9 cellular contexts compared by ENCODE assay signal in the genomic region with DNA sequence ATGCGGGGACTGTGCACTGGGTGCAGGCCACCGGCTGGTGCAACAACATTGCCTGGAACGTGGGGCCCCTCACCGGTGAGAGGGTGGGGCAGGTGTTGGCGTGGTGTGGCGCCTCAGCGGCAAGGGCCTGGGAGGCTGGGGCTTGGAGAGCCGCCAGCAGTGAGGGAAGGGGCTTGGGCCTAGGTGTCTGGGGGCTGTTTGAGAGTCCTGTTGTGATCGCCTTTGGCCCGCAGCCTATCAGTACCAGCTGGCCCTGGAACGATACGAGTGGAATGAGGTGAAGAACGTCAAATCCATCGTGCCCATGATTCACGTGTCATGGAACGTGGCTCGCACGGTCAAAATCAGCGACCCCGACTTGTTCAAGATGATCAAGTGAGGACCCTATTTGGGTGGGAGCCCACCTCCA. TPM values are rescaled to one million over a fixed set of nuclear protein-coding genes. Genes with fewer than 3 reads are reported as not detected.
DNase-seq lines count a peak whose midpoint lies in the region; ATAC-seq and TF ChIP-seq lines count a peak whose summit lies in the region.
"Had no signal": no experiment of that assay in that cellular context is flagged by ENCODE, and none has a peak within 500 bp of the region (broad histone marks: within the 10 kb centered on the region; RNA-seq: fewer than 3 reads in every experiment).

No MANE protein-coding gene starts in this region.

- no peaks in the 10 kb centered on the region for H3K9me3 ChIP-seq in hepatocyte (ENCODE audit: low read depth)
- H3K9me3 ChIP-seq: body of pancreas had no signal

- H3K4me3 Mint-ChIP-seq in activated naive CD4-positive, alpha-beta T cell treated with anti-CD3 and anti-CD28 coated beads, Interleukin-2, amount 50 U/mL, for 24 hours, result peak overlapping the region; percentile 82
- no peak overlapping the region for H3K4me3 Mint-ChIP-seq in activated B cell treated with CpG ODN at 0.5 μM for 24 hours
- H3K4me3 Mint-ChIP-seq in stimulated activated memory B cell treated with anti-CD40 and anti-IgM and Interleukin-4, amounts not matched to agents 10 μg/mL and 1 μg/mL and 100 μg/mL, for 72 hours, result no peak overlapping the region

- intact Hi-C loops in activated B cell treated with CpG ODN at 0.5 μM for 24 hours (cut with micrococcal nuclease), result loop anchor here (10.0 kb wide), 1 partner anchor 373 kb away; no protein-coding TSS in a partner anchor

- CTCF ChIA-PET in activated B cell treated with CpG ODN at 0.5 μM for 24 hours (lab: Charles Lee), result interaction anchor here (1.4 to 2.2 kb wide), 2 partner anchors 19 to 165 kb away, joined by 3 to 7 read pairs; partner anchors contain the start of genes KDM6B and TP53

- H3K27ac ChIP-seq in hepatocyte, result no peak overlapping the region

- no peaks in the 10 kb centered on the region for H3K36me3 ChIP-seq in hepatocyte (replicated peaks; ENCODE audit: insufficient read depth, low read depth)

- POLR2A ChIA-PET in activated B cell treated with CpG ODN at 0.5 μM for 24 hours (lab: Charles Lee), result interaction anchor here (1.5 to 3.9 kb wide), 2 partner anchors 17 to 27 kb away, joined by 5 to 35 read pairs; no protein-coding TSS in a partner anchor

- no peaks in the 10 kb centered on the region for H3K9me3 Mint-ChIP-seq in activated naive CD4-positive, alpha-beta T cell treated with anti-CD3 and anti-CD28 coated beads, Interleukin-2, amount 50 U/mL, for 24 hours
- no peaks in the 10 kb centered on the region for H3K9me3 Mint-ChIP-seq in activated B cell treated with CpG ODN at 0.5 μM for 24 hours
- H3K9me3 Mint-ChIP-seq in stimulated activated memory B cell treated with anti-CD40 and anti-IgM and Interleukin-4, amounts not matched to agents 10 μg/mL and 1 μg/mL and 100 μg/mL, for 72 hours, result no peaks in the 10 kb centered on the region

- no peaks in the 10 kb centered on the region for H3K9me2 ChIP-seq in hepatocyte (replicated peaks; ENCODE audit: insufficient read depth)

- no peak for TF ChIP-seq CTCF in activated B cell treated with CpG ODN at 0.5 μM for 24 hours (IDR thresholded peaks at IDR 0.05)
- TF ChIP-seq CTCF in hepatocyte (IDR thresholded peaks at IDR 0.05; ENCODE audit: poor library complexity), result no peak

- peaks cover 16% of the 10 kb centered on the region for H3K36me3 Mint-ChIP-seq in activated naive CD4-positive, alpha-beta T cell treated with anti-CD3 and anti-CD28 coated beads, Interleukin-2, amount 50 U/mL, for 24 hours
- H3K36me3 Mint-ChIP-seq in activated B cell treated with CpG ODN at 0.5 μM for 24 hours (ENCODE audit: low read depth), result peaks cover 58% of the 10 kb centered on the region
- peaks cover 52% of the 10 kb centered on the region for H3K36me3 Mint-ChIP-seq in stimulated activated memory B cell treated with anti-CD40 and anti-IgM and Interleukin-4, amounts not matched to agents 10 μg/mL and 1 μg/mL and 100 μg/mL, for 72 hours

- peaks cover 36% of the 10 kb centered on the region for H3K79me2 ChIP-seq in hepatocyte

- H3K4me3 ChIP-seq in hepatocyte, result no peak overlapping the region
- H3K4me3 ChIP-seq: body of pancreas had no signal

- no peak overlapping the region for H3K4me2 ChIP-seq in hepatocyte

- no peak overlapping the region for H2AFZ ChIP-seq in hepatocyte

- H3K27me3 ChIP-seq in hepatocyte, result no peaks in the 10 kb centered on the region
- H3K27me3 ChIP-seq: body of pancreas had no signal

- H3K4me1 ChIP-seq in hepatocyte (ENCODE audit: insufficient read depth), result peaks cover 24% of the 10 kb centered on the region

- no peak for ATAC-seq in activated B cell treated with CpG ODN at 0.5 μM for 24 hours (ENCODE audit: low read depth)
- no peak for ATAC-seq in stimulated activated memory B cell treated with anti-CD40 and anti-IgM and Interleukin-4, amounts not matched to agents 10 μg/mL and 1 μg/mL and 100 μg/mL, for 72 hours

- 94% methylated on average over 19 of the region's 20 CpGs for WGBS in hepatocyte (ENCODE audit: low lambda C conversion rate, missing lambda C conversion rate)

- peaks cover 53% of the 10 kb centered on the region for H4K20me1 ChIP-seq in hepatocyte (ENCODE audit: insufficient read depth, poor library complexity, severe bottlenecking)

- peak overlapping the region; percentile 82 for H3K27ac Mint-ChIP-seq in activated naive CD4-positive, alpha-beta T cell treated with anti-CD3 and anti-CD28 coated beads, Interleukin-2, amount 50 U/mL, for 24 hours
- H3K27ac Mint-ChIP-seq in activated B cell treated with CpG ODN at 0.5 μM for 24 hours, result peak overlapping the region; percentile 71
- H3K27ac Mint-ChIP-seq in stimulated activated memory B cell treated with anti-CD40 and anti-IgM and Interleukin-4, amounts not matched to agents 10 μg/mL and 1 μg/mL and 100 μg/mL, for 72 hours, result peak overlapping the region; percentile 70

- no peak for DNase-seq in activated naive CD4-positive, alpha-beta T cell (lab: John Stamatoyannopoulos, UW)
- no peak for DNase-seq in activated B cell treated with CpG ODN at 0.5 μM for 24 hours
- peak; percentile 9 for DNase-seq in hepatocyte (ENCODE audit: low spot score)
- no peak for DNase-seq in NOMO-1 treated with dmso at 0.1 percent for 144 hours (lab: John Stamatoyannopoulos, UW; ENCODE audit: unreplicated experiment)
- DNase-seq in NCI-H1436 (lab: John Stamatoyannopoulos, UW), result no peak
- no peak for DNase-seq in NCI-H69 (lab: John Stamatoyannopoulos, UW)

- no peaks in the 10 kb centered on the region for H3K27me3 Mint-ChIP-seq in activated naive CD4-positive, alpha-beta T cell treated with anti-CD3 and anti-CD28 coated beads, Interleukin-2, amount 50 U/mL, for 24 hours
- H3K27me3 Mint-ChIP-seq in activated B cell treated with CpG ODN at 0.5 μM for 24 hours, result no peaks in the 10 kb centered on the region
- H3K27me3 Mint-ChIP-seq in stimulated activated memory B cell treated with anti-CD40 and anti-IgM and Interleukin-4, amounts not matched to agents 10 μg/mL and 1 μg/mL and 100 μg/mL, for 72 hours, result no peaks in the 10 kb centered on the region

- peaks cover 29% of the 10 kb centered on the region for H3K4me1 Mint-ChIP-seq in activated naive CD4-positive, alpha-beta T cell treated with anti-CD3 and anti-CD28 coated beads, Interleukin-2, amount 50 U/mL, for 24 hours
- peaks cover 35% of the 10 kb centered on the region for H3K4me1 Mint-ChIP-seq in activated B cell treated with CpG ODN at 0.5 μM for 24 hours
- H3K4me1 Mint-ChIP-seq in stimulated activated memory B cell treated with anti-CD40 and anti-IgM and Interleukin-4, amounts not matched to agents 10 μg/mL and 1 μg/mL and 100 μg/mL, for 72 hours, result peaks cover 43% of the 10 kb centered on the region

RNA-seq across cellular contexts. Expression of gene TMEM88, which starts 2.6 kb away (rescaled TPM):
- total RNA-seq in activated B cell treated with CpG ODN at 0.5 μM for 24 hours (3.2 and 7.1 TPM in 2 replicates), hepatocyte (59.6 and 73.3 TPM in 2 replicates)
- polyA plus RNA-seq in hepatocyte, result 241 and 328 TPM in 2 replicates

RNA-seq across cellular contexts. Expression of gene NAA38, which starts 5.1 kb away (rescaled TPM):
- total RNA-seq in activated B cell treated with CpG ODN at 0.5 μM for 24 hours, result 36.0 and 47.9 TPM in 2 replicates
- total RNA-seq in hepatocyte, result 49.2 and 66.0 TPM in 2 replicates
- polyA plus RNA-seq in hepatocyte, result 147 and 154 TPM in 2 replicates

RNA-seq across cellular contexts. Expression of gene CYB5D1, which starts 5.5 kb away (rescaled TPM):
- total RNA-seq in activated B cell treated with CpG ODN at 0.5 μM for 24 hours, result 5.4 and 6.1 TPM in 2 replicates
- total RNA-seq in hepatocyte, result 9.1 and 14.1 TPM in 2 replicates
- 12.2 and 15.1 TPM in 2 replicates for polyA plus RNA-seq in hepatocyte

RNA-seq across cellular contexts. Expression of gene KDM6B, which starts 18.2 kb away (rescaled TPM):
- total RNA-seq in activated B cell treated with CpG ODN at 0.5 μM for 24 hours (70.8 and 72.5 TPM in 2 replicates), hepatocyte (3.3 and 5.9 TPM in 2 replicates)
- 10.2 and 11.3 TPM in 2 replicates for polyA plus RNA-seq in hepatocyte

RNA-seq across cellular contexts. Expression of gene CHD3, which starts 36.3 kb away (rescaled TPM):
- total RNA-seq in activated B cell treated with CpG ODN at 0.5 μM for 24 hours, result 103 and 109 TPM in 2 replicates
- 65.6 and 75.3 TPM in 2 replicates for total RNA-seq in hepatocyte
- 41.2 and 49.4 TPM in 2 replicates for polyA plus RNA-seq in hepatocyte
